ENCODE assay signal across 10 cellular contexts in genomic region chr15:36177590-36178281, GRCh38.
DNase-seq lines count a peak whose midpoint lies in the region; ATAC-seq and TF ChIP-seq lines count a peak whose summit lies in the region.
"Had no signal": no experiment of that assay in that cellular context is flagged by ENCODE, and none has a peak within 500 bp of the region (broad histone marks: within the 10 kb centered on the region; RNA-seq: fewer than 3 reads in every experiment).

No MANE protein-coding gene starts in this region.

- no peak overlapping the region for H2BK12ac ChIP-seq in mesenchymal stem cell (ENCODE audit: low read length in 2 of 2)
- no peak overlapping the region for H2BK12ac ChIP-seq in H9 (ENCODE audit: insufficient read length, low read depth, low read length)

- H3K27ac ChIP-seq in mesenchymal stem cell (ENCODE audit: low read length, poor library complexity, severe bottlenecking) (no peak overlapping the region), H9 (ENCODE audit: insufficient read length, low read depth, low read length) (no peak overlapping the region)

- H3K27me3 ChIP-seq in mesenchymal stem cell (ENCODE audit: control insufficient read depth in 1 of 2, insufficient read depth in 1 of 2, low read length in 2 of 2) (no peaks in the 10 kb centered on the region), H9 (ENCODE audit: insufficient read depth, low read length) (no peaks in the 10 kb centered on the region)

- H2AFZ ChIP-seq in mesenchymal stem cell (ENCODE audit: low read depth, low read length) (no peak overlapping the region), H9 (ENCODE audit: low read length) (no peak overlapping the region)

- H4K91ac ChIP-seq in mesenchymal stem cell (ENCODE audit: low read length) = no peak overlapping the region
- no peak overlapping the region for H4K91ac ChIP-seq in H9 (ENCODE audit: insufficient read length, low read depth, low read length)

- H3K36me3 Mint-ChIP-seq in brain (no peaks in the 10 kb centered on the region), H9 (ENCODE audit: insufficient read depth in 1 of 3, low read depth in 3 of 3) (no peaks in the 10 kb centered on the region)

- no peak for ATAC-seq in HG03571 (IDR thresholded peaks at IDR 0.05; ENCODE audit: unreplicated experiment)

- H3K9ac ChIP-seq in mesenchymal stem cell (ENCODE audit: low read length) (no peak overlapping the region), H9 (ENCODE audit: extremely low read depth, insufficient read length, low read length) (no peak overlapping the region)

- H2BK5ac ChIP-seq in mesenchymal stem cell (ENCODE audit: low read depth, low read length, poor library complexity, severe bottlenecking) (no peak overlapping the region), H9 (ENCODE audit: insufficient read length, low read length) (no peak overlapping the region)

- H4K8ac ChIP-seq in mesenchymal stem cell (ENCODE audit: low read length) (no peak overlapping the region), H9 (replicated peaks; ENCODE audit: insufficient read length, low read depth, low read length) (no peak overlapping the region)

- H3K4me1 ChIP-seq in mesenchymal stem cell (ENCODE audit: control insufficient read depth, insufficient read depth, low read depth, low read length) (no peaks in the 10 kb centered on the region), H9 (ENCODE audit: insufficient read depth, low read length) (no peaks in the 10 kb centered on the region)

- H3K9me3 Mint-ChIP-seq in brain (no peaks in the 10 kb centered on the region), H9 (no peaks in the 10 kb centered on the region)

- peaks cover 32% of the 10 kb centered on the region for H3K27me3 Mint-ChIP-seq in brain
- H3K27me3 Mint-ChIP-seq in H9 (ENCODE audit: low read depth) = no peaks in the 10 kb centered on the region

- H3K9me3 ChIP-seq in mesenchymal stem cell (ENCODE audit: control insufficient read depth, low read length) (no peaks in the 10 kb centered on the region), H9 (ENCODE audit: control insufficient read depth, low read depth, low read length) (no peaks in the 10 kb centered on the region)

- no peaks in the 10 kb centered on the region for H3K36me3 ChIP-seq in mesenchymal stem cell (ENCODE audit: control insufficient read depth in 1 of 2, insufficient read depth in 2 of 2, low read depth in 1 of 2, low read length in 2 of 2)

- H3K14ac ChIP-seq in mesenchymal stem cell (ENCODE audit: low read length in 2 of 2) = no peak overlapping the region
- H3K14ac ChIP-seq in H9 (ENCODE audit: insufficient read depth, low read length) = no peak overlapping the region

- no peak for TF ChIP-seq CTCF in brain (conservative IDR thresholded peaks at IDR 0.05)
- no peak for TF ChIP-seq CTCF in H9 (conservative IDR thresholded peaks at IDR 0.05)

- no peak overlapping the region for H3K4me3 Mint-ChIP-seq in brain
- H3K4me3 Mint-ChIP-seq in H9 = no peak overlapping the region

- H3T11ph ChIP-seq in H9 (ENCODE audit: low read length) = no peak overlapping the region

- H3K23me2 ChIP-seq in H9 (ENCODE audit: insufficient read length, low read depth, low read length, poor library complexity, severe bottlenecking) = no peaks in the 10 kb centered on the region

- H3K27ac Mint-ChIP-seq in brain = peak overlapping the region in 3 of 5 experiments; percentile 26 to 86 (median 80)
- no peak overlapping the region for H3K27ac Mint-ChIP-seq in H9

- H2AK5ac ChIP-seq in mesenchymal stem cell (ENCODE audit: low read length, severe bottlenecking) = no peak overlapping the region
- no peak overlapping the region for H2AK5ac ChIP-seq in H9 (ENCODE audit: insufficient read length, low read length)

- H2BK120ac ChIP-seq in mesenchymal stem cell (ENCODE audit: low read depth, low read length) = no peak overlapping the region
- H2BK120ac ChIP-seq in H9 (ENCODE audit: low read depth, low read length, poor library complexity, severe bottlenecking) = no peak overlapping the region

- no peak overlapping the region for H3K4me3 ChIP-seq in mesenchymal stem cell (ENCODE audit: insufficient read depth in 1 of 2, low read depth in 1 of 2, low read length in 2 of 2)

- no peak overlapping the region for H4K5ac ChIP-seq in H9 (ENCODE audit: insufficient read length, low read depth, low read length)

- no peak overlapping the region for H2BK20ac ChIP-seq in H9 (ENCODE audit: low read depth, low read length, poor library complexity, severe bottlenecking)

- 84% methylated on average over 1 of the region's 1 CpG for WGBS in mesenchymal stem cell
- WGBS in H9 (ENCODE audit: extremely low coverage, insufficient read length, low lambda C conversion rate) = no CpG with 5 or more reads among the region's 1 CpG

- no peaks in the 10 kb centered on the region for H3K79me2 ChIP-seq in H9 (ENCODE audit: insufficient read depth, low read length)

- peaks cover 44% of the 10 kb centered on the region for H3K4me1 Mint-ChIP-seq in brain
- peaks cover 5 to 6% of the 10 kb centered on the region in 2 experiments for H3K4me1 Mint-ChIP-seq in H9

- no peak overlapping the region for H3K56ac ChIP-seq in H9 (ENCODE audit: insufficient read length, low read depth, low read length)

- H3K4me2 ChIP-seq in mesenchymal stem cell (ENCODE audit: low read length, poor library complexity, severe bottlenecking) (no peak overlapping the region), H9 (ENCODE audit: insufficient read depth, insufficient read length, low read length) (no peak overlapping the region)

- no peaks in the 10 kb centered on the region for H4K20me1 ChIP-seq in H9 (ENCODE audit: control insufficient read depth, insufficient read depth, insufficient read length)

- H3K4ac ChIP-seq in mesenchymal stem cell (ENCODE audit: low read depth in 1 of 2, low read length in 2 of 2) = no peak overlapping the region
- H3K4ac ChIP-seq in H9 (ENCODE audit: low read depth, low read length) = no peak overlapping the region

- no peaks in the 10 kb centered on the region for H3K79me1 ChIP-seq in mesenchymal stem cell (replicated peaks; ENCODE audit: low read length, poor library complexity, severe bottlenecking)
- H3K79me1 ChIP-seq in H9 (ENCODE audit: insufficient read depth, low read depth, low read length, poor library complexity, severe bottlenecking) = no peaks in the 10 kb centered on the region

- H2BK15ac ChIP-seq in mesenchymal stem cell (ENCODE audit: low read depth, poor library complexity, severe bottlenecking) (no peak overlapping the region), H9 (ENCODE audit: low read depth, low read length) (no peak overlapping the region)

- H3K18ac ChIP-seq in mesenchymal stem cell (ENCODE audit: low read depth in 1 of 2, low read length in 2 of 2) = no peak overlapping the region
- H3K18ac ChIP-seq in H9 (ENCODE audit: insufficient read length, low read depth, low read length) = no peak overlapping the region

- DNase-seq in DMS153 treated with DMSO at 0.1 percent for 48 hours (lab: John Stamatoyannopoulos, UW; ENCODE audit: unreplicated experiment) (peak; percentile 39), NCI-H146 treated with DMSO at 0.1 percent for 48 hours (lab: John Stamatoyannopoulos, UW; ENCODE audit: unreplicated experiment) (peak; percentile 1), mesenchymal stem cell (peak; percentile 52), H9 (no peak)
- no peak for DNase-seq in stimulated activated CD4-positive, alpha-beta T cell treated with anti-CD3 and anti-CD28 coated beads, Interleukin-4, amount 100 ng/mL, for 1 hour
- no peak for DNase-seq in activated CD4-positive, alpha-beta T cell treated with anti-CD3 and anti-CD28 coated beads for 1 hour
- DNase-seq: activated gamma-delta T cell, NCI-H2171 had no signal

- H3K23ac ChIP-seq in mesenchymal stem cell (ENCODE audit: low read length in 2 of 2) = no peak overlapping the region
- H3K23ac ChIP-seq in H9 (ENCODE audit: insufficient read length, low read depth, low read length) = no peak overlapping the region

Comparison
In these comparisons a context has a peak if more than half of its experiments do, and no peak if none do; other contexts are left out.
1. DNase-seq: peak in DMS153 treated with DMSO at 0.1 percent for 48 hours (single experiment), NCI-H146 treated with DMSO at 0.1 percent for 48 hours (single experiment) and mesenchymal stem cell (single experiment); none in stimulated activated CD4-positive, alpha-beta T cell treated with anti-CD3 and anti-CD28 coated beads, Interleukin-4, amount 100 ng/mL, for 1 hour (single experiment), activated CD4-positive, alpha-beta T cell treated with anti-CD3 and anti-CD28 coated beads for 1 hour (single experiment) and H9 (single experiment).
2. H3K27ac Mint-ChIP-seq: peak in brain (3 of 5); none in H9 (0 of 3).